In genomic region chr20:4116091-4116490, GRCh38 we compare ENCODE assay signal across 8 cellular contexts.
"Had no signal": no experiment of that assay in that cellular context is flagged by ENCODE, and none has a peak within 500 bp of the region (broad histone marks: within the 10 kb centered on the region; RNA-seq: fewer than 3 reads in every experiment).

No MANE protein-coding gene starts in this region.

- ATAC-seq: GM12878 had no signal

- FAIRE-seq: G401.6, GM12878, GM12891, GM12892, GM18507, GM19239 had no signal

- DNase-seq: GDM1, GF-D8 had no signal

- H3K4me3 ChIP-seq: GM12878 had no signal
